In genomic region chr7:66075590-66076458, GRCh38 we compare ENCODE assay signal across 8 cellular contexts. TPM values are rescaled to one million over a fixed set of nuclear protein-coding genes. Genes with fewer than 3 reads are reported as not detected.
DNase-seq lines count a peak whose midpoint lies in the region; ATAC-seq and TF ChIP-seq lines count a peak whose summit lies in the region.

TSS of gene ASL (plus strand) at chr7:66075819. CDS start at chr7:66076082, 263 bp downstream.

- H4K8ac ChIP-seq in H9 (replicated peaks; ENCODE audit: insufficient read length, low read depth, low read length), result no peak within 1 kb of the TSS

- in situ Hi-C loops in G401 (cut with HindIII; ENCODE audit: low sequenced_read_pairs), result no loop called here

- no peaks in the 10 kb centered on the region for H3K9me3 ChIP-seq in H9 (ENCODE audit: control insufficient read depth, low read depth, low read length)
- no peaks in the 10 kb centered on the region for H3K9me3 ChIP-seq in MM.1S (replicated peaks; ENCODE audit: insufficient read depth, low read length)
- no peaks in the 10 kb centered on the region for H3K9me3 ChIP-seq in SJSA1 (replicated peaks)
- H3K9me3 ChIP-seq in neuron (ENCODE audit: low read length), result no peaks in the 10 kb centered on the region

- H3K14ac ChIP-seq in H9 (ENCODE audit: insufficient read depth, low read length), result peak within 1 kb of the TSS; percentile 82

- H3K79me2 ChIP-seq in H9 (ENCODE audit: insufficient read depth, low read length) (no peaks in the 10 kb centered on the region), MM.1S (ENCODE audit: low read length) (peaks cover 18% of the 10 kb centered on the region)

- H4K5ac ChIP-seq in H9 (ENCODE audit: insufficient read length, low read depth, low read length), result no peak within 1 kb of the TSS

- no peak within 1 kb of the TSS for H2AK5ac ChIP-seq in H9 (ENCODE audit: insufficient read length, low read length)

- peaks cover 6% of the 10 kb centered on the region for H3K79me1 ChIP-seq in H9 (ENCODE audit: insufficient read depth, low read depth, low read length, poor library complexity, severe bottlenecking)

- peak within 1 kb of the TSS; percentile 78 to 92 for H3K4me3 Mint-ChIP-seq in H9

- H2BK12ac ChIP-seq in H9 (ENCODE audit: insufficient read length, low read depth, low read length), result no peak within 1 kb of the TSS

- H3K27ac ChIP-seq in H9 (ENCODE audit: insufficient read length, low read depth, low read length) (no peak within 1 kb of the TSS), MM.1S (ENCODE audit: low read length) (peak within 1 kb of the TSS; percentile 22; the same call in 1 of the 2 replicates), SJSA1 (peak within 1 kb of the TSS; percentile 61), foreskin keratinocyte (peak within 1 kb of the TSS; percentile 15)

- H3K4ac ChIP-seq in H9 (ENCODE audit: low read depth, low read length), result no peak within 1 kb of the TSS

- H2BK20ac ChIP-seq in H9 (ENCODE audit: low read depth, low read length, poor library complexity, severe bottlenecking), result no peak within 1 kb of the TSS

- no peak within 1 kb of the TSS for H2BK15ac ChIP-seq in H9 (ENCODE audit: low read depth, low read length)

- H3K36me3 ChIP-seq in MM.1S (replicated peaks; ENCODE audit: insufficient read depth, low read length), result no peaks in the 10 kb centered on the region
- H3K36me3 ChIP-seq in SJSA1, result peaks cover 21% of the 10 kb centered on the region
- H3K36me3 ChIP-seq in neuron (ENCODE audit: insufficient read depth, low read length), result no peaks in the 10 kb centered on the region

- no peak within 1 kb of the TSS for H3T11ph ChIP-seq in H9 (ENCODE audit: low read length)

- H3K4me1 Mint-ChIP-seq in H9, result peaks cover 8 to 16% of the 10 kb centered on the region in 2 experiments

- H3K4me1 ChIP-seq in H9 (ENCODE audit: insufficient read depth, low read length) (peaks cover 3% of the 10 kb centered on the region; the same call in 1 of the 2 replicates), MM.1S (ENCODE audit: low read length) (peaks cover 9% of the 10 kb centered on the region), SJSA1 (replicated peaks) (peaks cover 29% of the 10 kb centered on the region), foreskin keratinocyte (no peaks in the 10 kb centered on the region), neuron (ENCODE audit: insufficient read depth, low read length) (peaks cover 8% of the 10 kb centered on the region)

- ATAC-seq in foreskin keratinocyte, result peak; percentile 97

- no peak within 1 kb of the TSS for H2BK120ac ChIP-seq in H9 (ENCODE audit: low read depth, low read length, poor library complexity, severe bottlenecking)

- TF ChIP-seq CTCF in H9 (conservative IDR thresholded peaks at IDR 0.05), result no peak; the same call in 2 of the 3 replicates
- 0 out of 2 replicates have a peak, but pooled peaks have one; percentile 11 for TF ChIP-seq CTCF in MM.1S (IDR thresholded peaks at IDR 0.05; ENCODE audit: low read length)
- TF ChIP-seq CTCF in foreskin keratinocyte (conservative IDR thresholded peaks at IDR 0.05), result no peak

- peaks cover 2% of the 10 kb centered on the region; the same call in 1 of the 2 replicates for H3K27me3 Mint-ChIP-seq in H9 (ENCODE audit: low read depth)

- H3K4me3 ChIP-seq in MM.1S (ENCODE audit: low read length) (peak within 1 kb of the TSS; percentile 98), SJSA1 (peak within 1 kb of the TSS; percentile 94), neuron (ENCODE audit: low read length) (peak within 1 kb of the TSS; percentile 87)

- H3K23ac ChIP-seq in H9 (ENCODE audit: insufficient read length, low read depth, low read length), result no peak within 1 kb of the TSS

- H4K20me1 ChIP-seq in H9 (ENCODE audit: control insufficient read depth, insufficient read depth, insufficient read length) (no peaks in the 10 kb centered on the region), MM.1S (ENCODE audit: insufficient read depth, low read length) (no peaks in the 10 kb centered on the region)

- H3K36me3 Mint-ChIP-seq in H9 (ENCODE audit: insufficient read depth in 1 of 3, low read depth in 3 of 3), result peaks cover 0 to 5% (median 3%) of the 10 kb centered on the region in 3 experiments; a peak in 5 of 7 replicates

- 0 out of 2 replicates have a peak, but pooled peaks cover 4% of the 10 kb centered on the region for H3F3A ChIP-seq in MM.1S (ENCODE audit: insufficient read depth, low read length)

- H2AFZ ChIP-seq in H9 (ENCODE audit: low read length) (no peak within 1 kb of the TSS), MM.1S (ENCODE audit: low read length) (peak within 1 kb of the TSS; percentile 97), neuron (ENCODE audit: low read depth, low read length) (peak within 1 kb of the TSS; percentile 90)

- H2BK5ac ChIP-seq in H9 (ENCODE audit: insufficient read length, low read length), result no peak within 1 kb of the TSS

- H3K4me2 ChIP-seq in H9 (ENCODE audit: insufficient read depth, insufficient read length, low read length) (peak within 1 kb of the TSS; percentile 72), MM.1S (ENCODE audit: low read depth, low read length) (peak within 1 kb of the TSS; percentile 91)

- H3K9ac ChIP-seq in H9 (ENCODE audit: extremely low read depth, insufficient read length, low read length) (peak within 1 kb of the TSS; percentile 55), MM.1S (ENCODE audit: low read length) (peak within 1 kb of the TSS; percentile 85)

- peak within 1 kb of the TSS in 2 of 3 experiments; percentile 68 to 92; a peak in 4 of 7 replicates for H3K27ac Mint-ChIP-seq in H9

- no peak within 1 kb of the TSS for H4K91ac ChIP-seq in H9 (ENCODE audit: insufficient read length, low read depth, low read length)

- H3K9me2 ChIP-seq in MM.1S (replicated peaks; ENCODE audit: insufficient read depth, low read length), result no peaks in the 10 kb centered on the region

- WGBS in H9 (ENCODE audit: extremely low coverage, insufficient read length, low lambda C conversion rate), result no CpG with 5 or more reads among the region's 67 CpGs

- DNase-seq in G401 (ENCODE audit: low spot score), result peak; percentile 95
- DNase-seq in H9, result peak; percentile 94
- peak; percentile 93 for DNase-seq in MM.1S
- DNase-seq in SJSA1 (ENCODE audit: low read depth in 1 of 2, low spot score in 2 of 2), result peak; percentile 89 to 92
- peak; percentile 45 to 80 (median 63) for DNase-seq in activated naive CD4-positive, alpha-beta T cell (lab: John Stamatoyannopoulos, UW)
- peak; percentile 30 to 70 for DNase-seq in foreskin keratinocyte
- DNase-seq in stromal cell of bone marrow (ENCODE audit: low read depth), result peak; percentile 81

- no peak within 1 kb of the TSS for H3K56ac ChIP-seq in H9 (ENCODE audit: insufficient read length, low read depth, low read length)

- peaks cover 4% of the 10 kb centered on the region for H3K23me2 ChIP-seq in H9 (ENCODE audit: insufficient read length, low read depth, low read length, poor library complexity, severe bottlenecking)

- H3K18ac ChIP-seq in H9 (ENCODE audit: insufficient read length, low read depth, low read length), result no peak within 1 kb of the TSS

- no peaks in the 10 kb centered on the region for H3K27me3 ChIP-seq in H9 (ENCODE audit: insufficient read depth, low read length)
- H3K27me3 ChIP-seq in MM.1S (replicated peaks; ENCODE audit: insufficient read depth, low read length), result no peaks in the 10 kb centered on the region
- no peaks in the 10 kb centered on the region for H3K27me3 ChIP-seq in SJSA1 (replicated peaks)
- no peaks in the 10 kb centered on the region for H3K27me3 ChIP-seq in foreskin keratinocyte
- no peaks in the 10 kb centered on the region for H3K27me3 ChIP-seq in neuron (ENCODE audit: insufficient read depth, low read length)

- H3K9me3 Mint-ChIP-seq in H9, result no peaks in the 10 kb centered on the region

RNA-seq across cellular contexts. Expression of gene ASL, which starts in this region (rescaled TPM):
- total RNA-seq in G401 (2014; rRNA removed; shearing (Covaris generic)), result 58.7 and 64.5 TPM in 2 replicates
- total RNA-seq in H9 (2021) (30.7 and 31.9 TPM in 2 replicates), foreskin keratinocyte (37.9 and 43.0 TPM in 2 replicates)
- 37.4 and 57.3 TPM in 2 replicates for total RNA-seq in SJSA1 (2014; rRNA removed; shearing (Covaris generic))
- 48.6 and 52.5 TPM in 2 replicates for polyA plus RNA-seq in foreskin keratinocyte
